In the genomic region with DNA sequence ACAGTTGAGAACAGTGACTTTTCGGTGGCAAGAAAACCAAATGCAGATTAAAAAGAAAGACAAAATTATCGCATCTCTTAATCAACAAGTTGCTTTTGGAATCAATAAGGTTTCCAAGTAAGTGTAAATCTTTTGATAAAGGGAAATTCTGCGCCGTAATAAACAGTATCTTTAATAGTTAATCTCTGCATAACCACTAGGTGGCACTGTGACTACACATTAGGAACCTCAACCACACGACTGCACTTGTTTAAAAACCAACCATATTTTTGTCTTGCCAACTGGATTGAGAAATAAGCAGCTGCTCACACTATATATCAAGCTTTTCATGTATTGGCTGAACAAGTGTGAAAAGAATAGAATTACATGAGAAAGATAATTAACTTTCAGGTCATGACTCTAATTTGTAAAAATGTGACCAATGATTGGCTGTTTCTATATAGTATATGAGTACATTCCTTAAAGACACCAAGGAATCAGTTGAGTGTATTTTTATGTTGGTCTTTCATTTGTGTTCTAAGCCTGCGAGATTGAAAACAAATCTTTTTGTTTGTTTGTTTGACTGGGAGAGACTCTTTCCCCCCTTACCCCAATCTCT, we compare ENCODE assay signal across 8 cellular contexts.
DNase-seq lines count a peak whose midpoint lies in the region; ATAC-seq, FAIRE-seq and TF ChIP-seq lines count a peak whose summit lies in the region.

No MANE protein-coding gene starts in this region.

- CTCF ChIA-PET in activated CD4-positive, alpha-beta T cell treated with anti-CD3 and anti-CD28 coated beads for 36 hours (lab: Charles Lee), result interaction anchor here (0.6 to 3.5 kb wide), 18 partner anchors 9 to 288 kb away, joined by 3 to 69 read pairs (median 4); a partner anchor contains a TSS
- CTCF ChIA-PET in HEK293 (lab: Yijun Ruan, JAX), result interaction anchor here (0.6 to 1.6 kb wide), 14 partner anchors 9 to 549 kb away, joined by 3 to 7 read pairs (median 4); no protein-coding TSS in a partner anchor

- H3K4me3 Mint-ChIP-seq in activated CD4-positive, alpha-beta T cell treated with anti-CD3 and anti-CD28 coated beads for 36 hours, result no peak overlapping the region

- H3K4me1 ChIP-seq in HEK293 (ENCODE audit: control insufficient read depth, insufficient read depth, low read length), result no peaks in the 10 kb centered on the region

- no peaks in the 10 kb centered on the region for H3K9me3 Mint-ChIP-seq in activated CD4-positive, alpha-beta T cell treated with anti-CD3 and anti-CD28 coated beads for 36 hours (ENCODE audit: low read depth)

- H3K27me3 Mint-ChIP-seq in activated CD4-positive, alpha-beta T cell treated with anti-CD3 and anti-CD28 coated beads for 36 hours, result no peaks in the 10 kb centered on the region

- POLR2A ChIA-PET in activated CD4-positive, alpha-beta T cell treated with anti-CD3 and anti-CD28 coated beads for 36 hours (lab: Charles Lee), result no interaction called here
- POLR2A ChIA-PET in HEK293 (lab: Yijun Ruan, JAX), result no interaction called here

- H3K27ac Mint-ChIP-seq in activated CD4-positive, alpha-beta T cell treated with anti-CD3 and anti-CD28 coated beads for 36 hours, result peak overlapping the region; percentile 6

- DNase-seq in activated CD4-positive, alpha-beta T cell treated with anti-CD3 and anti-CD28 coated beads for 36 hours, result peak; percentile 63
- no peak for DNase-seq in activated CD4-positive, alpha-beta T cell treated with anti-CD3 and anti-CD28 coated beads for 1 hour
- peak; percentile 28 to 82 (median 65) for DNase-seq in NCI-H1417 (lab: John Stamatoyannopoulos, UW)
- peak; percentile 26 for DNase-seq in brain pericyte (ENCODE audit: low read depth, low spot score)
- DNase-seq in stimulated activated CD4-positive, alpha-beta T cell treated with anti-CD3 and anti-CD28 coated beads, Interleukin-4, amount 100 ng/mL, for 48 hours (ENCODE audit: low read depth in 2 of 2), result peak; percentile 2 to 21

- peak; percentile 69 for ATAC-seq in activated CD4-positive, alpha-beta T cell treated with anti-CD3 and anti-CD28 coated beads for 36 hours
- ATAC-seq in SK-N-SH treated with all-trans-retinoic acid at 6 μM for 48 hours, result peak; percentile 88

- no peak overlapping the region for H3K4me3 ChIP-seq in HEK293 (ENCODE audit: low read depth, low read length)

- no peak overlapping the region for H3K27ac ChIP-seq in HEK293 (ENCODE audit: extremely low read depth, low read depth, low read length)

- peaks cover 0 to 18% of the 10 kb centered on the region in 2 experiments; a peak in 1 of 3 replicates for H3K36me3 ChIP-seq in HEK293 (ENCODE audit: control insufficient read depth in 2 of 2, insufficient read depth in 1 of 2, low read length in 2 of 2)

- TF ChIP-seq CTCF in HEK293 (tag by site-specific recombination; IDR thresholded peaks at IDR 0.05), result no peak

- peaks cover 9% of the 10 kb centered on the region for H3K36me3 Mint-ChIP-seq in activated CD4-positive, alpha-beta T cell treated with anti-CD3 and anti-CD28 coated beads for 36 hours (ENCODE audit: low read depth)

- intact Hi-C loops in activated CD4-positive, alpha-beta T cell treated with anti-CD3 and anti-CD28 coated beads for 36 hours (cut with DNase I, micrococcal nuclease), result loop anchor here (1.0 to 5.0 kb wide), 6 partner anchors 156 to 420 kb away; no protein-coding TSS in a partner anchor

- peaks cover 15% of the 10 kb centered on the region for H3K4me1 Mint-ChIP-seq in activated CD4-positive, alpha-beta T cell treated with anti-CD3 and anti-CD28 coated beads for 36 hours

- no peaks in the 10 kb centered on the region for H3K9me3 ChIP-seq in HEK293 (ENCODE audit: control insufficient read depth, insufficient read depth, low read depth, low read length)

- peak; percentile 100 for FAIRE-seq in islet of Langerhans (lab: Jason Lieb, UNC)

TF ChIP-seq in HEK293, 187 proteins besides CTCF, POLR2A, EP300 and RAD21:
- no peak for TF ChIP-seq ZNF354C (tag by site-specific recombination; IDR thresholded peaks at IDR 0.05; ENCODE audit: borderline replicate concordance, low read depth)
- no peak for TF ChIP-seq ZNF19 (tag by site-specific recombination; IDR thresholded peaks at IDR 0.05; ENCODE audit: low read depth)
- no peak for TF ChIP-seq ZNF501 (tag by site-specific recombination; IDR thresholded peaks at IDR 0.05)
- TF ChIP-seq ZNF654 (tag by site-specific recombination; IDR thresholded peaks at IDR 0.05; ENCODE audit: low read depth), result peak; percentile 62

TF ChIP-seq in SK-N-SH treated with all-trans-retinoic acid at 6 μM for 48 hours, 23 proteins besides CTCF, POLR2A, EP300 and RAD21:
- TF ChIP-seq ZFP30 (CRISPR knock-in tag; IDR thresholded peaks at IDR 0.05) (no peak), CSDC2 (CRISPR knock-in tag; IDR thresholded peaks at IDR 0.05) (no peak), GLIS3 (CRISPR knock-in tag; IDR thresholded peaks at IDR 0.05) (no peak), ZNF565 (CRISPR knock-in tag; conservative IDR thresholded peaks at IDR 0.05; ENCODE audit: low read depth) (no peak), TCF4 (CRISPR knock-in tag; IDR thresholded peaks at IDR 0.05; ENCODE audit: borderline replicate concordance) (no peak)
- TF ChIP-seq, protein P1, sequence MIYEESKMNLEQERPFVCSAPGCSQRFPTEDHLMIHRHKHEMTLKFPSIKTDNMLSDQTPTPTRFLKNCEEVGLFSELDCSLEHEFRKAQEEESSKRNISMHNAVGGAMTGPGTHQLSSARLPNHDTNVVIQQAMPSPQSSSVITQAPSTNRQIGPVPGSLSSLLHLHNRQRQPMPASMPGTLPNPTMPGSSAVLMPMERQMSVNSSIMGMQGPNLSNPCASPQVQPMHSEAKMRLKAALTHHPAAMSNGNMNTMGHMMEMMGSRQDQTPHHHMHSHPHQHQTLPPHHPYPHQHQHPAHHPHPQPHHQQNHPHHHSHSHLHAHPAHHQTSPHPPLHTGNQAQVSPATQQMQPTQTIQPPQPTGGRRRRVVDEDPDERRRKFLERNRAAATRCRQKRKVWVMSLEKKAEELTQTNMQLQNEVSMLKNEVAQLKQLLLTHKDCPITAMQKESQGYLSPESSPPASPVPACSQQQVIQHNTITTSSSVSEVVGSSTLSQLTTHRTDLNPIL (CRISPR knock-in tag; IDR thresholded peaks at IDR 0.05; ENCODE audit: low read depth), result no peak
- TF ChIP-seq, protein P2, sequence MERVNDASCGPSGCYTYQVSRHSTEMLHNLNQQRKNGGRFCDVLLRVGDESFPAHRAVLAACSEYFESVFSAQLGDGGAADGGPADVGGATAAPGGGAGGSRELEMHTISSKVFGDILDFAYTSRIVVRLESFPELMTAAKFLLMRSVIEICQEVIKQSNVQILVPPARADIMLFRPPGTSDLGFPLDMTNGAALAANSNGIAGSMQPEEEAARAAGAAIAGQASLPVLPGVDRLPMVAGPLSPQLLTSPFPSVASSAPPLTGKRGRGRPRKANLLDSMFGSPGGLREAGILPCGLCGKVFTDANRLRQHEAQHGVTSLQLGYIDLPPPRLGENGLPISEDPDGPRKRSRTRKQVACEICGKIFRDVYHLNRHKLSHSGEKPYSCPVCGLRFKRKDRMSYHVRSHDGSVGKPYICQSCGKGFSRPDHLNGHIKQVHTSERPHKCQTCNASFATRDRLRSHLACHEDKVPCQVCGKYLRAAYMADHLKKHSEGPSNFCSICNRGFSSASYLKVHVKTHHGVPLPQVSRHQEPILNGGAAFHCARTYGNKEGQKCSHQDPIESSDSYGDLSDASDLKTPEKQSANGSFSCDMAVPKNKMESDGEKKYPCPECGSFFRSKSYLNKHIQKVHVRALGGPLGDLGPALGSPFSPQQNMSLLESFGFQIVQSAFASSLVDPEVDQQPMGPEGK (CRISPR knock-in tag; IDR thresholded peaks at IDR 0.05; ENCODE audit: borderline replicate concordance), result no peak
